Comparison of ENCODE assay signal across 8 cellular contexts in the genomic region with DNA sequence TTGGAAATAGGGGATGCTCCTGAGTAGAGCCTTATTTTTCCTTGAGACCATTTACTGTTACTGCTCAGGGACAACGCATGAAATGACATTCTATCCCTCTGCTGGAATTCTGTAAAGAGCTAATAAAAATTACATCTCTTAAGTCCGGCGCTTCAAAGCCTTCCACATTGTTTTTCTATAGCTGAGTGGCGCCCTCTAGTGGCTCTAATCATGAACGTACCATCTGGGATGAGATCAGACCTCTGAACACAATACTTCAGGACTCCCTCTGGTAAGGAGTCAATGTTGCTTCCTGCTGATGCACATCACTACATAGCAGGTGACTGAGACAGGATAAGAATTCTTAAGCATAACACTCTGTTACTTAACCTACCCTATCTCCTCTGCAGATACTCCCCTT. TPM values are rescaled to one million over a fixed set of nuclear protein-coding genes. Genes with fewer than 3 reads are reported as not detected.
A peak's percentile ranks its signal among the peaks of the same experiment; 100 is the strongest.
DNase-seq lines count a peak whose midpoint lies in the region; ATAC-seq and TF ChIP-seq lines count a peak whose summit lies in the region.

No MANE protein-coding gene starts in this region.

- H3K27me3 ChIP-seq in RWPE2 (ENCODE audit: insufficient read depth, poor library complexity, severe bottlenecking), result no peaks in the 10 kb centered on the region
- H3K27me3 ChIP-seq in heart right ventricle, result no peaks in the 10 kb centered on the region
- H3K27me3 ChIP-seq in spleen (replicated peaks in 1 of 7), result no peaks in the 10 kb centered on the region

- H3K4me1 ChIP-seq in RWPE2 (ENCODE audit: insufficient read depth, poor library complexity, severe bottlenecking), result no peaks in the 10 kb centered on the region
- peaks cover 0 to 3% (median 0%) of the 10 kb centered on the region in 9 donors for H3K4me1 ChIP-seq in heart right ventricle
- H3K4me1 ChIP-seq in spleen, result peaks cover 0 to 7% (median 0%) of the 10 kb centered on the region in 6 donors

- H3K4me3 ChIP-seq in RWPE2 (ENCODE audit: severe bottlenecking) (no peak overlapping the region), heart right ventricle (no peak overlapping the region), spleen (no peak overlapping the region)

- intact Hi-C loops in heart right ventricle (cut with DNase I), result loop anchor here in 3 of 10 donors (5.0 to 10.0 kb wide), 3 partner anchors 179 to 321 kb away; no protein-coding TSS in a partner anchor
- intact Hi-C loops in spleen (cut with DNase I; ENCODE audit: low total_unique reads), result no loop called here

- H3K9me3 ChIP-seq in RWPE2 (ENCODE audit: severe bottlenecking) (no peaks in the 10 kb centered on the region), heart right ventricle (no peaks in the 10 kb centered on the region), spleen (no peaks in the 10 kb centered on the region)

- peak; percentile 90 for ATAC-seq in GM21381 (IDR thresholded peaks at IDR 0.05; ENCODE audit: unreplicated experiment)
- peak; percentile 46; the same call in 1 of the 3 replicates for ATAC-seq in RWPE2 (ENCODE audit: low read depth)
- peak in 4 of 8 donors; percentile 29 to 57 (median 42) for ATAC-seq in heart right ventricle

- WGBS in heart right ventricle, 2 donors, result 3% methylated on average over 5 of the region's 5 CpGs
- 7 to 19% (median 13%) methylated on average over 5 of the region's 5 CpGs for WGBS in spleen, 5 donors

- H3K27ac ChIP-seq in RWPE2 (ENCODE audit: poor library complexity, severe bottlenecking), result no peak overlapping the region
- H3K27ac ChIP-seq in heart right ventricle, result no peak overlapping the region
- no peak overlapping the region for H3K27ac ChIP-seq in spleen

- TF ChIP-seq CTCF in RWPE2 (IDR thresholded peaks at IDR 0.05; ENCODE audit: poor library complexity, severe bottlenecking), result peak; percentile 47
- peak; percentile 25 to 72 (median 60) for TF ChIP-seq CTCF in heart right ventricle (IDR thresholded peaks at IDR 0.05)
- peak in 10 of 11 experiments; percentile 42 to 73 (median 68) for TF ChIP-seq CTCF in spleen (IDR thresholded peaks at IDR 0.05 in 8 of 11, conservative IDR thresholded peaks at IDR 0.05 in 3 of 11)

- DNase-seq in DMS153 treated with DMSO at 0.1 percent for 48 hours (lab: John Stamatoyannopoulos, UW; ENCODE audit: unreplicated experiment) (peak; percentile 3), HT-29 (ENCODE audit: low spot score) (peak; percentile 83), RWPE2 (ENCODE audit: low spot score) (no peak), heart right ventricle (peak in 1 of 2 donors; percentile 27), spleen (no peak), cortex of kidney (lab: John Stamatoyannopoulos, UW) (no peak)
- peak; percentile 51 for DNase-seq in activated naive CD4-positive, alpha-beta T cell treated with Interleukin-2 at 50 U/mL for 16 hours

- no peaks in the 10 kb centered on the region for H3K36me3 ChIP-seq in RWPE2 (ENCODE audit: low read depth)
- no peaks in the 10 kb centered on the region for H3K36me3 ChIP-seq in heart right ventricle
- no peaks in the 10 kb centered on the region for H3K36me3 ChIP-seq in spleen

- TF ChIP-seq POLR2A in spleen (IDR thresholded peaks at IDR 0.05), result no peak

RNA-seq across cellular contexts. Expression of a gene that starts 6.0 kb away (rescaled TPM):
- 0.08 and 0.76 TPM in 2 replicates for total RNA-seq in HT-29 (2014; rRNA removed; shearing (Covaris generic))
- total RNA-seq in heart right ventricle (1 to 10 TPM in 9 of 10 donors, under 1 TPM in 1; 0.51 to 3.5 (median 1.9) TPM), spleen (1 to 10 TPM; 3.2 to 8.6 (median 4.9) TPM)
- polyA plus RNA-seq in heart right ventricle (1 to 10 TPM; 3.4 to 9.9 TPM), spleen (1 to 10 TPM; 6.3 to 9.1 (median 7.4) TPM)

RNA-seq across cellular contexts. Expression of a gene that starts 6.2 kb away (rescaled TPM):
- total RNA-seq in HT-29 (2014; rRNA removed; shearing (Covaris generic)), result 12.0 and 12.2 TPM in 2 replicates
- 10 to 100 TPM; 13.2 to 54.1 (median 23.1) TPM for total RNA-seq in heart right ventricle
- polyA plus RNA-seq in heart right ventricle, result 10 to 100 TPM; 23.1 to 29.4 TPM
- total RNA-seq in spleen, result 100 to 1,000 TPM; 169 to 280 (median 203) TPM
- 100 to 1,000 TPM; 132 to 190 (median 174) TPM for polyA plus RNA-seq in spleen

Comparison
In these comparisons a context has a peak if more than half of its experiments do, and no peak if none do; other contexts are left out.
1. DNase-seq: peak in DMS153 treated with DMSO at 0.1 percent for 48 hours (single experiment), HT-29 (single experiment) and activated naive CD4-positive, alpha-beta T cell treated with Interleukin-2 at 50 U/mL for 16 hours (single experiment); none in RWPE2 (single experiment), spleen (single experiment) and cortex of kidney (single experiment).
2. Peak in every context shown above with its lines, with median percentiles within 50 percentile points of each other: CTCF ChIP-seq.